In genomic region chr17:75205793-75206163, GRCh38 we compare ENCODE assay signal across 8 cellular contexts. TPM values are rescaled to one million over a fixed set of nuclear protein-coding genes. Genes with fewer than 3 reads are reported as not detected.
DNase-seq lines count a peak whose midpoint lies in the region; ATAC-seq and TF ChIP-seq lines count a peak whose summit lies in the region.

No MANE protein-coding gene starts in this region.

- DNase-seq in SW480 (ENCODE audit: low spot score) (peak; percentile 14), DMS53 (lab: John Stamatoyannopoulos, UW) (no peak), SHP77 treated with DMSO at 0.1 percent for 48 hours (lab: John Stamatoyannopoulos, UW) (no peak)
- no peak for DNase-seq in stimulated activated CD4-positive, alpha-beta T cell treated with anti-CD3 and anti-CD28 coated beads, Interleukin-2, amount 100 ng/mL, for 48 hours

- H3K9me3 ChIP-seq in gastroesophageal sphincter, result no peaks in the 10 kb centered on the region

- H3K36me3 ChIP-seq in gastroesophageal sphincter, result peaks cover 0 to 25% of the 10 kb centered on the region in 2 donors

- ATAC-seq in GM21717 (IDR thresholded peaks at IDR 0.05; ENCODE audit: unreplicated experiment) (peak; percentile 16), gastroesophageal sphincter (no peak), GM21737 (IDR thresholded peaks at IDR 0.05; ENCODE audit: unreplicated experiment) (no peak)
- ATAC-seq in stimulated activated memory B cell treated with anti-CD40 and anti-IgM and Interleukin-4, amounts not matched to agents 10 μg/mL and 1 μg/mL and 100 μg/mL, for 72 hours, result peak; percentile 35

- peaks cover 6% of the 10 kb centered on the region for H3K36me3 Mint-ChIP-seq in stimulated activated memory B cell treated with anti-CD40 and anti-IgM and Interleukin-4, amounts not matched to agents 10 μg/mL and 1 μg/mL and 100 μg/mL, for 72 hours

- H3K4me3 ChIP-seq in gastroesophageal sphincter, result peak overlapping the region; percentile 73 to 97

- WGBS in gastroesophageal sphincter (ENCODE audit: low coverage in 1 of 2), 2 donors, result 0% methylated on average over 11 to 12 of the region's 22 CpGs

- peak overlapping the region; percentile 98 for H3K27ac Mint-ChIP-seq in stimulated activated memory B cell treated with anti-CD40 and anti-IgM and Interleukin-4, amounts not matched to agents 10 μg/mL and 1 μg/mL and 100 μg/mL, for 72 hours

- H3K9me3 Mint-ChIP-seq in stimulated activated memory B cell treated with anti-CD40 and anti-IgM and Interleukin-4, amounts not matched to agents 10 μg/mL and 1 μg/mL and 100 μg/mL, for 72 hours, result no peaks in the 10 kb centered on the region

- peaks cover 27% of the 10 kb centered on the region for H3K4me1 Mint-ChIP-seq in stimulated activated memory B cell treated with anti-CD40 and anti-IgM and Interleukin-4, amounts not matched to agents 10 μg/mL and 1 μg/mL and 100 μg/mL, for 72 hours

- no peak for TF ChIP-seq EP300 in gastroesophageal sphincter (IDR thresholded peaks at IDR 0.05)

- H3K4me3 Mint-ChIP-seq in stimulated activated memory B cell treated with anti-CD40 and anti-IgM and Interleukin-4, amounts not matched to agents 10 μg/mL and 1 μg/mL and 100 μg/mL, for 72 hours, result peak overlapping the region; percentile 96

- H3K27ac ChIP-seq in gastroesophageal sphincter, result peak overlapping the region; percentile 86 to 95 (median 91)

- no peak for TF ChIP-seq POLR2A in gastroesophageal sphincter (IDR thresholded peaks at IDR 0.05)

- no peaks in the 10 kb centered on the region for H3K27me3 Mint-ChIP-seq in stimulated activated memory B cell treated with anti-CD40 and anti-IgM and Interleukin-4, amounts not matched to agents 10 μg/mL and 1 μg/mL and 100 μg/mL, for 72 hours

- peaks cover 0 to 27% (median 8%) of the 10 kb centered on the region in 3 donors for H3K4me1 ChIP-seq in gastroesophageal sphincter

- TF ChIP-seq CTCF in gastroesophageal sphincter (IDR thresholded peaks at IDR 0.05), result no peak

- H3K27me3 ChIP-seq in gastroesophageal sphincter, result no peaks in the 10 kb centered on the region

RNA-seq across cellular contexts. Expression of gene NUP85, which starts 0.3 kb away (rescaled TPM):
- total RNA-seq in gastroesophageal sphincter, result 10 to 100 TPM; 19.6 to 62.3 (median 22.3) TPM

RNA-seq across cellular contexts. Expression of gene SUMO2, which starts 23.0 kb away (rescaled TPM):
- total RNA-seq in gastroesophageal sphincter, result 10 to 100 TPM; 67.7 to 95.2 (median 69.9) TPM

RNA-seq across cellular contexts. Expression of gene JPT1, which starts 51.5 kb away (rescaled TPM):
- total RNA-seq in gastroesophageal sphincter, result 10 to 100 TPM in 3 of 4 donors, 1 to 10 TPM in 1; 9.3 to 48.5 (median 25.0) TPM

RNA-seq across cellular contexts. Expression of gene GGA3, which starts 55.6 kb away (rescaled TPM):
- 10 to 100 TPM; 19.5 to 27.8 (median 24.5) TPM for total RNA-seq in gastroesophageal sphincter

RNA-seq across cellular contexts. Expression of gene MRPS7, which starts 55.9 kb away (rescaled TPM):
- 10 to 100 TPM; 35.0 to 46.4 (median 38.3) TPM for total RNA-seq in gastroesophageal sphincter

Comparison
In these comparisons a context has a peak if more than half of its experiments do, and no peak if none do; other contexts are left out.
1. ATAC-seq: peak in GM21717 (single experiment) and stimulated activated memory B cell treated with anti-CD40 and anti-IgM and Interleukin-4, amounts not matched to agents 10 μg/mL and 1 μg/mL and 100 μg/mL, for 72 hours (single experiment); none in gastroesophageal sphincter (single experiment) and GM21737 (single experiment).